In genomic region chr9:117494401-117495130, GRCh38 we compare ENCODE assay signal across 10 cellular contexts.
DNase-seq lines count a peak whose midpoint lies in the region; ATAC-seq and TF ChIP-seq lines count a peak whose summit lies in the region.
"Had no signal": no experiment of that assay in that cellular context is flagged by ENCODE, and none has a peak within 500 bp of the region (broad histone marks: within the 10 kb centered on the region; RNA-seq: fewer than 3 reads in every experiment).

No MANE protein-coding gene starts in this region.

- DNase-seq in DMS79 (lab: John Stamatoyannopoulos, UW) = peak; percentile 46
- DNase-seq in NCI-H2107 (lab: John Stamatoyannopoulos, UW) = peak; percentile 18
- no peak for DNase-seq in breast epithelium (ENCODE audit: low spot score in 2 of 2)
- no peak for DNase-seq in mucosa of descending colon
- DNase-seq in Kasumi-1 (lab: John Stamatoyannopoulos, UW) = no peak
- no peak for DNase-seq in activated naive CD4-positive, alpha-beta T cell treated with anti-CD3 and anti-CD28 coated beads, Interleukin-2, amount 50 U/mL, for 16 hours
- DNase-seq: activated CD4-positive, alpha-beta T cell treated with anti-CD3 and anti-CD28 coated beads, Interleukin-2, amount 50 U/mL, for 48 hours; stimulated activated CD4-positive, alpha-beta T cell treated with anti-CD3 and anti-CD28 coated beads, Interleukin-1b, Interleukin-23, amount 100 ng/mL, for 48 hours had no signal

- no peak overlapping the region for H3K27ac ChIP-seq in breast epithelium

- H3K9me3 ChIP-seq in breast epithelium (no peaks in the 10 kb centered on the region), mucosa of descending colon (no peaks in the 10 kb centered on the region)

- no peaks in the 10 kb centered on the region for H3K4me1 ChIP-seq in breast epithelium
- H3K4me1 ChIP-seq in mucosa of descending colon (ENCODE audit: low read depth) = no peaks in the 10 kb centered on the region

- H3K36me3 ChIP-seq in breast epithelium (no peaks in the 10 kb centered on the region), mucosa of descending colon (ENCODE audit: low read depth) (no peaks in the 10 kb centered on the region)

- TF ChIP-seq CTCF in breast epithelium (IDR thresholded peaks at IDR 0.05) = no peak
- no peak for TF ChIP-seq CTCF in mucosa of descending colon (IDR thresholded peaks at IDR 0.05)

- peak overlapping the region in 2 of 3 donors; percentile 3 to 29 for H3K4me3 ChIP-seq in breast epithelium
- no peak overlapping the region for H3K4me3 ChIP-seq in mucosa of descending colon

- no peaks in the 10 kb centered on the region for H3K27me3 ChIP-seq in breast epithelium

- ATAC-seq in mucosa of descending colon (peak; percentile 38), HG03520 (IDR thresholded peaks at IDR 0.05; ENCODE audit: unreplicated experiment) (no peak), HG03457 (IDR thresholded peaks at IDR 0.05; ENCODE audit: unreplicated experiment) (no peak)

- TF ChIP-seq POLR2A in breast epithelium (IDR thresholded peaks at IDR 0.05) = no peak

- intact Hi-C loops in breast epithelium (cut with DNase I; ENCODE audit: low total_unique reads) = no loop called here
- intact Hi-C loops in mucosa of descending colon (cut with DNase I, micrococcal nuclease) = no loop called here

Comparison
In these comparisons a context has a peak if more than half of its experiments do, and no peak if none do; other contexts are left out.
1. DNase-seq: peak in DMS79 (single experiment) and NCI-H2107 (single experiment); none in breast epithelium (0 of 2), mucosa of descending colon (0 of 3), Kasumi-1 (0 of 2) and activated naive CD4-positive, alpha-beta T cell treated with anti-CD3 and anti-CD28 coated beads, Interleukin-2, amount 50 U/mL, for 16 hours (single experiment).